Comparison of ENCODE assay signal across 1 cellular context in genomic region chr1:54706419-54706818, GRCh38.
TF ChIP-seq lines count a peak whose summit lies in the region.

No MANE protein-coding gene starts in this region.

TF ChIP-seq in SK-N-SH, 30 proteins besides CTCF, POLR2A, EP300 and RAD21 (continued from another document):
- peak; percentile 59; the same call in 1 of the 2 replicates for TF ChIP-seq REST (IDR thresholded peaks at IDR 0.05; ENCODE audit: low read depth, low read length)
TF ChIP-seq in SK-N-SH: peak in this region for 1.
